Comparison of ENCODE assay signal across 27 cellular contexts in genomic region chr1:7511381-7511780, GRCh38.
"Had no signal": no experiment of that assay in that cellular context is flagged by ENCODE, and none has a peak within 500 bp of the region (broad histone marks: within the 10 kb centered on the region; RNA-seq: fewer than 3 reads in every experiment).

No MANE protein-coding gene starts in this region.

- DNase-seq: activated CD4-positive, alpha-beta memory T cell treated with anti-CD3 and anti-CD28 coated beads, Interleukin-2, amount 10 ng/mL, durations not matched to agents 7 days and 5 days; activated CD4-positive, alpha-beta T cell treated with anti-CD3 and anti-CD28 coated beads, Interleukin-2, amount 50 U/mL, for 1 hour; activated CD4-positive, CD25-positive, alpha-beta regulatory T cell; activated gamma-delta T cell; activated naive CD4-positive, alpha-beta T cell treated with anti-CD3 and anti-CD28 coated beads for 36 hours; activated T-cell treated with anti-CD3 and anti-CD28 coated beads for 4 hours; activated T-cell treated with anti-CD3 and anti-CD28 coated beads, Interleukin-2, amount 50 U/mL, for 48 hours; amygdala; Karpas-422; NCI-H1092; NCI-H1436; NCI-H187 treated with DMSO at 0.1 percent for 48 hours; NCI-H2081 treated with DMSO at 0.1 percent for 48 hours; NCI-H446; NCI-H524; NCI-H82; PC-3; SHP77 treated with DMSO at 0.1 percent for 48 hours; T-cell; T-helper 2 cell; T1000 had no signal

- FAIRE-seq: astrocyte, K562, RCC 7860, TTC549 had no signal

- ATAC-seq: activated T-helper 17 cell treated with anti-CD3 and anti-CD28 coated beads, Interleukin-2, amount 50 U/mL, for 72 hours; K562; PC-3; T-cell had no signal

- H3K4me3 ChIP-seq: K562 had no signal

- H3K27ac ChIP-seq: VCaP had no signal
